ENCODE assay signal across 8 cellular contexts in the genomic region with DNA sequence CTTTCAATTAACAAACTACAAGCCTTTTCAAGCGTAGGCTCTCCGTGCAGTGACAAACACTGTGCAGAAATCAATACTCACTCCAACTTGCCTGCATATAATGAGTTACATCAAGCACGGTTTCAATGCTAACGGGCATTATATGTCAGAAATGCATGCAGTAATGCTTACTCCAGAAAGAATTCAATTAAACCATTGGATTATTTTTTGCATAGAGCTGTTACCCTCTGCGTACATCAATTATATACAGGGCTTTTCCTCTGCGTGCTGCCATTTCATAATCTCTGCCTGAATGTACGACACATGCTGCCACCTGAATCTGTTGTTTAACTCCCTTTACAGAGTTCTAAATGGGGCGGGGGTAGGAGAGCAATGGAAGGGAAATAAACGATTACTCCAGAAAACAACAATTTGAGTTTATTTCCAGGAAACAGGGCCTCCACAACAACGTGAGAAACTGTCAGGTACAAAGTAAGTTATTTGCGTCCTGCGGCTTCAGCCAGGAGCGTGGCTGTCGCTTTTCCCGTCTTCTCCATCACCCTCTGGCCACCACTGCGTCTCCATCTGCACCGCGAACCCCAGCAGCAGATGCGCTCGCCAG. TPM values are rescaled to one million over a fixed set of nuclear protein-coding genes. Genes with fewer than 3 reads are reported as not detected.
DNase-seq lines count a peak whose midpoint lies in the region; TF ChIP-seq lines count a peak whose summit lies in the region.

No MANE protein-coding gene starts in this region.

- H2AFZ ChIP-seq in hepatocyte (peak overlapping the region; percentile 92), Karpas-422 (ENCODE audit: low read length) (no peak overlapping the region)

- POLR2A ChIA-PET in activated CD4-positive, alpha-beta memory T cell treated with anti-CD3 and anti-CD28 coated beads, Interleukin-2, amount 10 ng/mL, durations not matched to agents 7 days and 5 days (lab: Charles Lee) = no interaction called here

- TF ChIP-seq CTCF in hepatocyte (IDR thresholded peaks at IDR 0.05; ENCODE audit: poor library complexity) (no peak), spleen (IDR thresholded peaks at IDR 0.05 in 8 of 11, conservative IDR thresholded peaks at IDR 0.05 in 3 of 11) (no peak)

- peaks cover 34% of the 10 kb centered on the region for H3K4me1 ChIP-seq in hepatocyte (ENCODE audit: insufficient read depth)
- peaks cover 0 to 35% (median 25%) of the 10 kb centered on the region in 6 donors for H3K4me1 ChIP-seq in spleen
- no peaks in the 10 kb centered on the region for H3K4me1 ChIP-seq in Karpas-422 (ENCODE audit: low read length)

- H3K27me3 Mint-ChIP-seq in activated CD4-positive, alpha-beta memory T cell treated with anti-CD3 and anti-CD28 coated beads, Interleukin-2, amount 10 ng/mL, durations not matched to agents 7 days and 5 days = peaks cover 64% of the 10 kb centered on the region

- WGBS in hepatocyte (ENCODE audit: low lambda C conversion rate, missing lambda C conversion rate) = 5% methylated on average over 20 of the region's 20 CpGs
- 18 to 23% (median 20%) methylated on average over 20 of the region's 20 CpGs for WGBS in spleen, 5 donors

- H4K20me1 ChIP-seq in hepatocyte (ENCODE audit: insufficient read depth, poor library complexity, severe bottlenecking) = peaks cover 21% of the 10 kb centered on the region
- H4K20me1 ChIP-seq in Karpas-422 (ENCODE audit: insufficient read depth, low read depth, low read length) = no peaks in the 10 kb centered on the region

- peaks cover 22% of the 10 kb centered on the region for H3K4me1 Mint-ChIP-seq in activated CD4-positive, alpha-beta memory T cell treated with anti-CD3 and anti-CD28 coated beads, Interleukin-2, amount 10 ng/mL, durations not matched to agents 7 days and 5 days

- peak overlapping the region; percentile 73 for H3K4me3 Mint-ChIP-seq in activated CD4-positive, alpha-beta memory T cell treated with anti-CD3 and anti-CD28 coated beads, Interleukin-2, amount 10 ng/mL, durations not matched to agents 7 days and 5 days

- H3K4me2 ChIP-seq in hepatocyte (peak overlapping the region; percentile 86), Karpas-422 (ENCODE audit: low read depth, low read length, poor library complexity, severe bottlenecking) (no peak overlapping the region)

- H3K36me3 ChIP-seq in hepatocyte (replicated peaks; ENCODE audit: insufficient read depth, low read depth) = no peaks in the 10 kb centered on the region
- H3K36me3 ChIP-seq in spleen = no peaks in the 10 kb centered on the region
- H3K36me3 ChIP-seq in Karpas-422 (ENCODE audit: insufficient read depth, low read length) = no peaks in the 10 kb centered on the region

- no peak for TF ChIP-seq POLR2A in spleen (IDR thresholded peaks at IDR 0.05)

- no peak overlapping the region for H3K9ac ChIP-seq in Karpas-422 (ENCODE audit: low read length)

- H3K4me3 ChIP-seq in hepatocyte (peak overlapping the region; percentile 96), spleen (peak overlapping the region; percentile 51 to 81 (median 61)), Karpas-422 (ENCODE audit: low read length) (no peak overlapping the region)

- CTCF ChIA-PET in activated CD4-positive, alpha-beta memory T cell treated with anti-CD3 and anti-CD28 coated beads, Interleukin-2, amount 10 ng/mL, durations not matched to agents 7 days and 5 days (lab: Charles Lee) = no interaction called here

- H3K36me3 Mint-ChIP-seq in activated CD4-positive, alpha-beta memory T cell treated with anti-CD3 and anti-CD28 coated beads, Interleukin-2, amount 10 ng/mL, durations not matched to agents 7 days and 5 days (ENCODE audit: low read depth) = no peaks in the 10 kb centered on the region

- DNase-seq in NCI-H1417 (lab: John Stamatoyannopoulos, UW) (peak in 2 of 3 experiments; percentile 59 to 74), NCI-H1417 treated with DMSO at 0.1 percent for 48 hours (lab: John Stamatoyannopoulos, UW) (no peak), hepatocyte (ENCODE audit: low spot score) (no peak), spleen (no peak), 8988T (no peak), HUDEP-2 (lab: John Stamatoyannopoulos, UW; ENCODE audit: unreplicated experiment in 76 of 76) (no peak), Karpas-422 (no peak)
- DNase-seq in activated CD4-positive, alpha-beta memory T cell treated with anti-CD3 and anti-CD28 coated beads, Interleukin-2, amount 10 ng/mL, durations not matched to agents 7 days and 5 days = no peak

- H3K9me3 ChIP-seq in hepatocyte (ENCODE audit: low read depth) (no peaks in the 10 kb centered on the region), spleen (no peaks in the 10 kb centered on the region), Karpas-422 (ENCODE audit: low read length) (peaks cover 8% of the 10 kb centered on the region)

- intact Hi-C loops in spleen (cut with DNase I; ENCODE audit: low total_unique reads) = no loop called here

- H3K9me3 Mint-ChIP-seq in activated CD4-positive, alpha-beta memory T cell treated with anti-CD3 and anti-CD28 coated beads, Interleukin-2, amount 10 ng/mL, durations not matched to agents 7 days and 5 days = no peaks in the 10 kb centered on the region

- H3K79me2 ChIP-seq in hepatocyte = peaks cover 71% of the 10 kb centered on the region
- no peaks in the 10 kb centered on the region for H3K79me2 ChIP-seq in Karpas-422 (ENCODE audit: low read length)

- peak overlapping the region; percentile 99 for H3K27ac ChIP-seq in hepatocyte
- H3K27ac ChIP-seq in spleen = no peak overlapping the region
- H3K27ac ChIP-seq in Karpas-422 (ENCODE audit: low read length) = no peak overlapping the region

- H3K9me2 ChIP-seq in hepatocyte (replicated peaks; ENCODE audit: insufficient read depth) = no peaks in the 10 kb centered on the region
- H3K9me2 ChIP-seq in Karpas-422 (replicated peaks; ENCODE audit: insufficient read depth, low read length) = no peaks in the 10 kb centered on the region

- no peak overlapping the region for H3K27ac Mint-ChIP-seq in activated CD4-positive, alpha-beta memory T cell treated with anti-CD3 and anti-CD28 coated beads, Interleukin-2, amount 10 ng/mL, durations not matched to agents 7 days and 5 days

- H3K27me3 ChIP-seq in hepatocyte (no peaks in the 10 kb centered on the region), spleen (replicated peaks in 1 of 7) (peaks cover 0 to 64% (median 24%) of the 10 kb centered on the region in 7 donors), Karpas-422 (ENCODE audit: low read length) (no peaks in the 10 kb centered on the region)

RNA-seq across cellular contexts. Expression of gene PTPRK, which starts 1.8 kb away (rescaled TPM):
- total RNA-seq in activated CD4-positive, alpha-beta memory T cell treated with anti-CD3 and anti-CD28 coated beads, Interleukin-2, amount 10 ng/mL, durations not matched to agents 7 days and 5 days = under 1 TPM; 0.50 to 0.53 TPM
- total RNA-seq in hepatocyte (78.5 and 80.2 TPM in 2 replicates), spleen (10 to 100 TPM; 22.1 to 67.8 (median 41.4) TPM)
- polyA plus RNA-seq in hepatocyte (42.0 and 43.1 TPM in 2 replicates), spleen (1 to 10 TPM; 3.3 to 4.4 (median 4.0) TPM)
- total RNA-seq in Karpas-422 (2014; rRNA removed; shearing (Covaris generic); ENCODE audit: low replicate concordance) = 0.04 and 0.11 TPM in 2 replicates

Comparison
In these comparisons a context has a peak if more than half of its experiments do, and no peak if none do; other contexts are left out.
1. DNase-seq: peak in NCI-H1417 (2 of 3); none in NCI-H1417 treated with DMSO at 0.1 percent for 48 hours (single experiment), activated CD4-positive, alpha-beta memory T cell treated with anti-CD3 and anti-CD28 coated beads, Interleukin-2, amount 10 ng/mL, durations not matched to agents 7 days and 5 days (single experiment), hepatocyte (single experiment), spleen (single experiment), 8988T (single experiment), HUDEP-2 (0 of 76) and Karpas-422 (single experiment).
2. RNA of gene PTPRK, which starts 1.8 kb away (total RNA-seq): 78.5 to 80.2 TPM in hepatocyte and 22.1 to 67.8 TPM in spleen; 0.50 to 0.53 TPM in activated CD4-positive, alpha-beta memory T cell treated with anti-CD3 and anti-CD28 coated beads, Interleukin-2, amount 10 ng/mL, durations not matched to agents 7 days and 5 days and 0.04 to 0.11 TPM in Karpas-422; every median in the first group is over 10 times any median in the second.